ENCODE assay signal across 12 cellular contexts in the genomic region with DNA sequence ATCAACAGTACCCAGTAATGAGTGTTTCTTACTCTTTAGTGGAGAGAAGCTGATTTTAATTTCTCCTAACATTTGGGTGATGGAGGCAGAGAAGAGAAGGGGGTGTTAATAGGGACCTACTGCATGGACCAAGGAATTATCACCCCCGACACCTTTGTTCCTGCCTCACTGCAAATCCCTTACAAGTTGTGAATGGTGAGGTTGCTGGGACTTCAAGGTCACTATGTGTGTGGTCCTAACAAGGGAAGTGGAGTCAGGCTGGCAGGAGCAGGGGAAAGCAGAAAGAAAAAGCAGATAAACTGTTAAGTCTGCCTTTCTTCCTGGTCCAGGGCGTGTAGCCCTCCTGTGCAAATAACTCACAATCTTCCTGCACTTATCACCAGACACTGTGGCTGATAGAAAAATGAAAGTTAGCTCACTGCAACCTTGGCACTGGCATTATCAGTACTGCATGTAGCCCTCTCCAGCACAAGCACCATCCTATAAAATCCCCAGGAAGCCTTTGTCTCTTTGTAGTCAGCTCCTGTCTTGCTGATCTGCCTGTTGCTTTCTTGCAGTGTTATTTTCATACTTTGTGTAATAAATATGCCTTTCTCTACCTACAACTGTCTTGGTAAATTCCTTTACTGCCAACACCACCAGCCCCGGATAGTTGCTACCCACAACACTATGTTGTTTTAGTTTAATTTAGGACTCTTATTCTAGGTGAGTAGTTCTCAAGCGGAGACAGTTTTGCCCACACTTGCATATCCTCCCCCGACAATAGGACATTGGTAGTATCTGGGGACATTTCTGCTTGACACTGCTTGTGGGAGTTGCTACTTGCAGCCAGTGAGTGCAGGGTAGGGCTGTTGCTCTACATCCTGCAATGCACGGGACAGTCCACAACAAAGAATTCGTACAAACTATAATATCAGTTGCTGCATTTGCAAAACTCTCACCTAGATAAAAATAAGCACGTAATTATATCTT.
DNase-seq lines count a peak whose midpoint lies in the region; ATAC-seq and TF ChIP-seq lines count a peak whose summit lies in the region.
"Had no signal": no experiment of that assay in that cellular context is flagged by ENCODE, and none has a peak within 500 bp of the region (broad histone marks: within the 10 kb centered on the region; RNA-seq: fewer than 3 reads in every experiment).

No MANE protein-coding gene starts in this region.

- H3K27me3 ChIP-seq in colonic mucosa (no peaks in the 10 kb centered on the region), left lung (no peaks in the 10 kb centered on the region)
- H3K27me3 ChIP-seq: esophagus muscularis mucosa had no signal

- no peak overlapping the region for H3K9ac ChIP-seq in colonic mucosa (ENCODE audit: low read depth in 2 of 2, low read length in 2 of 2)

- H3K9me3 ChIP-seq in colonic mucosa = no peaks in the 10 kb centered on the region
- no peaks in the 10 kb centered on the region for H3K9me3 ChIP-seq in left lung
- H3K9me3 ChIP-seq: esophagus muscularis mucosa had no signal

- ATAC-seq in left lung = peak; percentile 75
- no peak for ATAC-seq in HG03457 (IDR thresholded peaks at IDR 0.05; ENCODE audit: unreplicated experiment)
- ATAC-seq in HG03342 (IDR thresholded peaks at IDR 0.05; ENCODE audit: unreplicated experiment) = no peak
- ATAC-seq: activated naive CD4-positive, alpha-beta T cell treated with anti-CD3 and anti-CD28 coated beads, Interleukin-2, amount 50 U/mL, for 72 hours had no signal

- DNase-seq in NB4 (ENCODE audit: low read depth) (peak; percentile 74), colonic mucosa (peak; percentile 51), left lung (no peak), substantia nigra (lab: John Stamatoyannopoulos, UW) (peak in 8 of 49 donors; percentile 22 to 42 (median 24)), NCI-H345 treated with DMSO at 0.1 percent for 48 hours (lab: John Stamatoyannopoulos, UW; ENCODE audit: unreplicated experiment) (no peak), NAMALWA (ENCODE audit: low spot score) (no peak)
- DNase-seq: activated CD4-positive, alpha-beta T cell treated with anti-CD3 and anti-CD28 coated beads, Interleukin-2, amount 10 ng/mL, durations not matched to agents 7 days and 5 days; stimulated activated CD4-positive, alpha-beta T cell treated with anti-CD3 and anti-CD28 coated beads, Interleukin-4, amount 100 ng/mL, for 4 hours had no signal

- peak overlapping the region; percentile 47 for H3K27ac ChIP-seq in colonic mucosa
- peak overlapping the region; percentile 21 to 40 for H3K27ac ChIP-seq in left lung
- peak overlapping the region; percentile 54 for H3K27ac ChIP-seq in substantia nigra (ENCODE audit: low read depth, low read length, poor library complexity, severe bottlenecking)

- no peak for TF ChIP-seq POLR2A in NB4 (IDR thresholded peaks at IDR 0.05; ENCODE audit: extremely low read depth, insufficient read length)

- H3K36me3 ChIP-seq in colonic mucosa = no peaks in the 10 kb centered on the region
- H3K36me3 ChIP-seq in left lung = peaks cover 0 to 26% of the 10 kb centered on the region in 2 donors

- intact Hi-C loops in colonic mucosa (cut with DNase I) (no loop called here), left lung (cut with DNase I) (no loop called here)

- H3K4me1 ChIP-seq in colonic mucosa (peaks cover 10% of the 10 kb centered on the region), left lung (peaks cover 9 to 38% of the 10 kb centered on the region in 2 donors)

- no peak overlapping the region for H3K4me3 ChIP-seq in NB4 (ENCODE audit: low read depth, low read length)
- H3K4me3 ChIP-seq in colonic mucosa = no peak overlapping the region
- H3K4me3 ChIP-seq in left lung = no peak overlapping the region
- H3K4me3 ChIP-seq: esophagus muscularis mucosa had no signal

- TF ChIP-seq CTCF in NB4 (IDR thresholded peaks at IDR 0.05; ENCODE audit: low read depth, low read length) (no peak), colonic mucosa (IDR thresholded peaks at IDR 0.05) (no peak), left lung (IDR thresholded peaks at IDR 0.05) (no peak)

Comparison
In these comparisons a context has a peak if more than half of its experiments do, and no peak if none do; other contexts are left out.
1. DNase-seq: peak in NB4 (single experiment) and colonic mucosa (single experiment); none in left lung (0 of 2), NCI-H345 treated with DMSO at 0.1 percent for 48 hours (single experiment) and NAMALWA (single experiment).
2. Peak in every context shown above with its lines, with median percentiles within 50 percentile points of each other: H3K27ac ChIP-seq.